1 cellular context compared by ENCODE assay signal in the genomic region with DNA sequence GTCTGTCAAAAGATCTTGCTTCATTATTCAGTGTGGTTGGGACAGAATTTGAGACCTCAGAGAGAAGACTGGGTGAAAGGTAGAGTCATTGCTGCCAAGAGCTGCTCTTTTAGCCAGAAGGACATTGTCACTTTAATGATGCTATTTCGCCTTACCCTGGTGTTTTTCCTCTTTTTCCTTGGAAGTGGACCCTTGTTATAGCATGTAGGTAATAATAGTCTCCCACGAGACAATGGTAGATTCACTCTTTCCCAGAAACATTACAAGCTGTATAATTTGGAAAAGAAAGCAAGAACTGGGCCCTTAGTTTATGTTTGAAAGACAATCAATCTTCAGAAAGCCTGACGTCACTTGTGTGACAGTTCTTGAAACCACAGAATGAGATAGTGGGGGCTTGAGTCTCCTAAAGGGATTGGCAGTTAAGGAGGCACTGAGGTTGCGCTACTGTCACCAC.
TF ChIP-seq lines count a peak whose summit lies in the region.

No MANE protein-coding gene starts in this region.

TF ChIP-seq in HEK293, 187 proteins besides CTCF, POLR2A, EP300 and RAD21 (continued from another document):
- TF ChIP-seq ZSCAN30 (tag by site-specific recombination; IDR thresholded peaks at IDR 0.05) (no peak; the same call in 1 of the 2 replicates), ZNF596 (tag by site-specific recombination; IDR thresholded peaks at IDR 0.05) (peak; percentile 22; the same call in 1 of the 2 replicates), ZNF629 (tag by site-specific recombination; IDR thresholded peaks at IDR 0.05) (peak; percentile 97), ZNF426 (tag by site-specific recombination; IDR thresholded peaks at IDR 0.05) (no peak), ZNF843 (tag by site-specific recombination; IDR thresholded peaks at IDR 0.05) (peak; percentile 97), GLI2 (tag by site-specific recombination; IDR thresholded peaks at IDR 0.05; ENCODE audit: borderline replicate concordance, low read depth) (peak; percentile 62; the same call in 1 of the 2 replicates), ZNF24 (tag by site-specific recombination; IDR thresholded peaks at IDR 0.05) (peak; percentile 63; the same call in 1 of the 2 replicates), OVOL3 (tag by site-specific recombination; IDR thresholded peaks at IDR 0.05) (peak; percentile 89), ZNF416 (tag by site-specific recombination; IDR thresholded peaks at IDR 0.05) (no peak), IKZF3 (tag by site-specific recombination; IDR thresholded peaks at IDR 0.05) (peak; percentile 92), HOXC10 (CRISPR knock-in tag; IDR thresholded peaks at IDR 0.05) (no peak), ZNF76 (tag by site-specific recombination; IDR thresholded peaks at IDR 0.05; ENCODE audit: borderline replicate concordance, low read depth) (peak; percentile 29; the same call in 1 of the 2 replicates), ZNF366 (tag by site-specific recombination; conservative IDR thresholded peaks at IDR 0.05) (peak; percentile 88), ZNF184 (tag by site-specific recombination; IDR thresholded peaks at IDR 0.05) (no peak), ZBTB21 (tag by site-specific recombination; IDR thresholded peaks at IDR 0.05) (peak; percentile 92), ZNF221 (tag by site-specific recombination; IDR thresholded peaks at IDR 0.05; ENCODE audit: borderline replicate concordance) (no peak), WT1 (tag by site-specific recombination; IDR thresholded peaks at IDR 0.05) (peak; percentile 86), KLF8 (tag by site-specific recombination; IDR thresholded peaks at IDR 0.05) (peak; percentile 78), GFI1B (tag by site-specific recombination; IDR thresholded peaks at IDR 0.05) (peak; percentile 59; the same call in 1 of the 2 replicates), BCL11B (tag by site-specific recombination; IDR thresholded peaks at IDR 0.05; ENCODE audit: low read depth) (peak; percentile 77), SP2 (tag by site-specific recombination; IDR thresholded peaks at IDR 0.05) (peak; percentile 65), KLF9 (tag by site-specific recombination; IDR thresholded peaks at IDR 0.05; ENCODE audit: low read depth) (no peak), TRIM28 (IDR thresholded peaks at IDR 0.05; ENCODE audit: borderline replicate concordance, low read length) (peak; percentile 60), ZNF777 (tag by site-specific recombination; IDR thresholded peaks at IDR 0.05; ENCODE audit: borderline replicate concordance) (no peak)
- TF ChIP-seq, protein P1, sequence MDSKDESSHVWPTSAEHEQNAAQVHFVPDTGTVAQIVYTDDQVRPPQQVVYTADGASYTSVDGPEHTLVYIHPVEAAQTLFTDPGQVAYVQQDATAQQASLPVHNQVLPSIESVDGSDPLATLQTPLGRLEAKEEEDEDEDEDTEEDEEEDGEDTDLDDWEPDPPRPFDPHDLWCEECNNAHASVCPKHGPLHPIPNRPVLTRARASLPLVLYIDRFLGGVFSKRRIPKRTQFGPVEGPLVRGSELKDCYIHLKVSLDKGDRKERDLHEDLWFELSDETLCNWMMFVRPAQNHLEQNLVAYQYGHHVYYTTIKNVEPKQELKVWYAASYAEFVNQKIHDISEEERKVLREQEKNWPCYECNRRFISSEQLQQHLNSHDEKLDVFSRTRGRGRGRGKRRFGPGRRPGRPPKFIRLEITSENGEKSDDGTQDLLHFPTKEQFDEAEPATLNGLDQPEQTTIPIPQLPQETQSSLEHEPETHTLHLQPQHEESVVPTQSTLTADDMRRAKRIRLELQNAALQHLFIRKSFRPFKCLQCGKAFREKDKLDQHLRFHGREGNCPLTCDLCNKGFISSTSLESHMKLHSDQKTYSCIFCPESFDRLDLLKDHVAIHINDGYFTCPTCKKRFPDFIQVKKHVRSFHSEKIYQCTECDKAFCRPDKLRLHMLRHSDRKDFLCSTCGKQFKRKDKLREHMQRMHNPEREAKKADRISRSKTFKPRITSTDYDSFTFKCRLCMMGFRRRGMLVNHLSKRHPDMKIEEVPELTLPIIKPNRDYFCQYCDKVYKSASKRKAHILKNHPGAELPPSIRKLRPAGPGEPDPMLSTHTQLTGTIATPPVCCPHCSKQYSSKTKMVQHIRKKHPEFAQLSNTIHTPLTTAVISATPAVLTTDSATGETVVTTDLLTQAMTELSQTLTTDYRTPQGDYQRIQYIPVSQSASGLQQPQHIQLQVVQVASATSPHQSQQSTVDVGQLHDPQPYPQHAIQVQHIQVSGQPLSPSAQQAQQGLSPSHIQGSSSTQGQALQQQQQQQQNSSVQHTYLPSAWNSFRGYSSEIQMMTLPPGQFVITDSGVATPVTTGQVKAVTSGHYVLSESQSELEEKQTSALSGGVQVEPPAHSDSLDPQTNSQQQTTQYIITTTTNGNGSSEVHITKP (tag by site-specific recombination; IDR thresholded peaks at IDR 0.05) = peak; percentile 59
- TF ChIP-seq, protein P2, sequence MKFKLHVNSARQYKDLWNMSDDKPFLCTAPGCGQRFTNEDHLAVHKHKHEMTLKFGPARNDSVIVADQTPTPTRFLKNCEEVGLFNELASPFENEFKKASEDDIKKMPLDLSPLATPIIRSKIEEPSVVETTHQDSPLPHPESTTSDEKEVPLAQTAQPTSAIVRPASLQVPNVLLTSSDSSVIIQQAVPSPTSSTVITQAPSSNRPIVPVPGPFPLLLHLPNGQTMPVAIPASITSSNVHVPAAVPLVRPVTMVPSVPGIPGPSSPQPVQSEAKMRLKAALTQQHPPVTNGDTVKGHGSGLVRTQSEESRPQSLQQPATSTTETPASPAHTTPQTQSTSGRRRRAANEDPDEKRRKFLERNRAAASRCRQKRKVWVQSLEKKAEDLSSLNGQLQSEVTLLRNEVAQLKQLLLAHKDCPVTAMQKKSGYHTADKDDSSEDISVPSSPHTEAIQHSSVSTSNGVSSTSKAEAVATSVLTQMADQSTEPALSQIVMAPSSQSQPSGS (tag by site-specific recombination; IDR thresholded peaks at IDR 0.05; ENCODE audit: low read depth) = peak; percentile 99
- TF ChIP-seq, protein P3, sequence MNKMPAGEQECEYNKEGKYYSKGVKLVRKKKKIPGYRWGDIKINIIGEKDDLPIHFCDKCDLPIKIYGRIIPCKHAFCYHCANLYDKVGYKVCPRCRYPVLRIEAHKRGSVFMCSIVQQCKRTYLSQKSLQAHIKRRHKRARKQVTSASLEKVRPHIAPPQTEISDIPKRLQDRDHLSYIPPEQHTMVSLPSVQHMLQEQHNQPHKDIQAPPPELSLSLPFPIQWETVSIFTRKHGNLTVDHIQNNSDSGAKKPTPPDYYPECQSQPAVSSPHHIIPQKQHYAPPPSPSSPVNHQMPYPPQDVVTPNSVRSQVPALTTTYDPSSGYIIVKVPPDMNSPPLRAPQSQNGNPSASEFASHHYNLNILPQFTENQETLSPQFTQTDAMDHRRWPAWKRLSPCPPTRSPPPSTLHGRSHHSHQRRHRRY (tag by site-specific recombination; IDR thresholded peaks at IDR 0.05) = no peak
- TF ChIP-seq, protein P4, sequence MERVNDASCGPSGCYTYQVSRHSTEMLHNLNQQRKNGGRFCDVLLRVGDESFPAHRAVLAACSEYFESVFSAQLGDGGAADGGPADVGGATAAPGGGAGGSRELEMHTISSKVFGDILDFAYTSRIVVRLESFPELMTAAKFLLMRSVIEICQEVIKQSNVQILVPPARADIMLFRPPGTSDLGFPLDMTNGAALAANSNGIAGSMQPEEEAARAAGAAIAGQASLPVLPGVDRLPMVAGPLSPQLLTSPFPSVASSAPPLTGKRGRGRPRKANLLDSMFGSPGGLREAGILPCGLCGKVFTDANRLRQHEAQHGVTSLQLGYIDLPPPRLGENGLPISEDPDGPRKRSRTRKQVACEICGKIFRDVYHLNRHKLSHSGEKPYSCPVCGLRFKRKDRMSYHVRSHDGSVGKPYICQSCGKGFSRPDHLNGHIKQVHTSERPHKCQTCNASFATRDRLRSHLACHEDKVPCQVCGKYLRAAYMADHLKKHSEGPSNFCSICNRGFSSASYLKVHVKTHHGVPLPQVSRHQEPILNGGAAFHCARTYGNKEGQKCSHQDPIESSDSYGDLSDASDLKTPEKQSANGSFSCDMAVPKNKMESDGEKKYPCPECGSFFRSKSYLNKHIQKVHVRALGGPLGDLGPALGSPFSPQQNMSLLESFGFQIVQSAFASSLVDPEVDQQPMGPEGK (tag by site-specific recombination; IDR thresholded peaks at IDR 0.05) = peak; percentile 91
- TF ChIP-seq, protein P5, sequence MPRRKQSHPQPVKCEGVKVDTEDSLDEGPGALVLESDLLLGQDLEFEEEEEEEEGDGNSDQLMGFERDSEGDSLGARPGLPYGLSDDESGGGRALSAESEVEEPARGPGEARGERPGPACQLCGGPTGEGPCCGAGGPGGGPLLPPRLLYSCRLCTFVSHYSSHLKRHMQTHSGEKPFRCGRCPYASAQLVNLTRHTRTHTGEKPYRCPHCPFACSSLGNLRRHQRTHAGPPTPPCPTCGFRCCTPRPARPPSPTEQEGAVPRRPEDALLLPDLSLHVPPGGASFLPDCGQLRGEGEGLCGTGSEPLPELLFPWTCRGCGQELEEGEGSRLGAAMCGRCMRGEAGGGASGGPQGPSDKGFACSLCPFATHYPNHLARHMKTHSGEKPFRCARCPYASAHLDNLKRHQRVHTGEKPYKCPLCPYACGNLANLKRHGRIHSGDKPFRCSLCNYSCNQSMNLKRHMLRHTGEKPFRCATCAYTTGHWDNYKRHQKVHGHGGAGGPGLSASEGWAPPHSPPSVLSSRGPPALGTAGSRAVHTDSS (tag by site-specific recombination; IDR thresholded peaks at IDR 0.05) = no peak
- TF ChIP-seq, protein P6, sequence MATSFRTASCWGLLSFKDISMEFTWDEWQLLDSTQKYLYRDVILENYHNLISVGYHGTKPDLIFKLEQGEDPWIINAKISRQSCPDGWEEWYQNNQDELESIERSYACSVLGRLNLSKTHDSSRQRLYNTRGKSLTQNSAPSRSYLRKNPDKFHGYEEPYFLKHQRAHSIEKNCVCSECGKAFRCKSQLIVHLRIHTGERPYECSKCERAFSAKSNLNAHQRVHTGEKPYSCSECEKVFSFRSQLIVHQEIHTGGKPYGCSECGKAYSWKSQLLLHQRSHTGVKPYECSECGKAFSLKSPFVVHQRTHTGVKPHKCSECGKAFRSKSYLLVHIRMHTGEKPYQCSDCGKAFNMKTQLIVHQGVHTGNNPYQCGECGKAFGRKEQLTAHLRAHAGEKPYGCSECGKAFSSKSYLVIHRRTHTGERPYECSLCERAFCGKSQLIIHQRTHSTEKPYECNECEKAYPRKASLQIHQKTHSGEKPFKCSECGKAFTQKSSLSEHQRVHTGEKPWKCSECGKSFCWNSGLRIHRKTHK (tag by site-specific recombination; IDR thresholded peaks at IDR 0.05) = no peak
